27 cellular contexts compared by ENCODE assay signal in genomic region chr1:221863635-221864034, GRCh38.
"Had no signal": no experiment of that assay in that cellular context is flagged by ENCODE, and none has a peak within 500 bp of the region (broad histone marks: within the 10 kb centered on the region; RNA-seq: fewer than 3 reads in every experiment).

No MANE protein-coding gene starts in this region.

- H3K9me3 ChIP-seq: adrenal gland, breast epithelium, tibial artery, uterus had no signal

- H3K4me1 ChIP-seq: adrenal gland, breast epithelium, uterus had no signal

- H3K36me3 ChIP-seq: adrenal gland, breast epithelium, tibial artery, uterus had no signal

- H3K27me3 ChIP-seq: adrenal gland, breast epithelium, tibial artery, uterus had no signal

- H3K4me3 ChIP-seq: adrenal gland, breast epithelium, coronary artery, lung, tibial artery, uterus had no signal

- DNase-seq: activated CD4-positive, alpha-beta T cell treated with anti-CD3 and anti-CD28 coated beads for 36 hours; activated CD4-positive, alpha-beta T cell treated with anti-CD3 and anti-CD28 coated beads, Interleukin-2, amount 50 U/mL, for 48 hours; activated gamma-delta T cell treated with Interleukin-2 at 50 U/mL for 16 hours; activated T-cell treated with anti-CD3 and anti-CD28 coated beads for 4 hours; adrenal gland; erythroblast; foreskin melanocyte; head of caudate nucleus; kidney; occipital lobe; posterior cingulate gyrus; retina; stimulated activated CD4-positive, alpha-beta T cell treated with anti-CD3 and anti-CD28 coated beads, Interleukin-12 subunit alpha, Interleukin-12 subunit beta, amount 100 ng/mL, for 4 hours; stimulated activated CD4-positive, alpha-beta T cell treated with anti-CD3 and anti-CD28 coated beads, Interleukin-1b, Interleukin-23, amount 100 ng/mL, for 48 hours; stimulated activated CD8-positive, alpha-beta memory T cell treated with anti-CD3 and anti-CD28 coated beads, Interleukin-4, amount 100 ng/mL, for 48 hours; stimulated activated naive CD8-positive, alpha-beta T cell treated with anti-CD3 and anti-CD28 coated beads, Interleukin-15, Interleukin-2, amounts not matched to agents 100 U/mL and 50 U/mL, for 24 hours; substantia nigra; tibial artery; uterus had no signal

- H3K27ac ChIP-seq: adrenal gland, breast epithelium, coronary artery, tibial artery, uterus had no signal

- ATAC-seq: activated CD4-positive, alpha-beta T cell treated with anti-CD3 and anti-CD28 coated beads for 36 hours; activated naive CD4-positive, alpha-beta T cell treated with anti-CD3 and anti-CD28 coated beads, Interleukin-2, amount 50 U/mL, for 72 hours; left lobe of liver; stimulated activated naive CD8-positive, alpha-beta T cell treated with anti-CD3 and anti-CD28 coated beads, Interleukin-15, Interleukin-2, amounts not matched to agents 100 U/mL and 50 U/mL, for 24 hours; WTC11 had no signal

- FAIRE-seq: astrocyte, endometrium, kidney had no signal
